Comparison of ENCODE assay signal across 28 cellular contexts in the genomic region with DNA sequence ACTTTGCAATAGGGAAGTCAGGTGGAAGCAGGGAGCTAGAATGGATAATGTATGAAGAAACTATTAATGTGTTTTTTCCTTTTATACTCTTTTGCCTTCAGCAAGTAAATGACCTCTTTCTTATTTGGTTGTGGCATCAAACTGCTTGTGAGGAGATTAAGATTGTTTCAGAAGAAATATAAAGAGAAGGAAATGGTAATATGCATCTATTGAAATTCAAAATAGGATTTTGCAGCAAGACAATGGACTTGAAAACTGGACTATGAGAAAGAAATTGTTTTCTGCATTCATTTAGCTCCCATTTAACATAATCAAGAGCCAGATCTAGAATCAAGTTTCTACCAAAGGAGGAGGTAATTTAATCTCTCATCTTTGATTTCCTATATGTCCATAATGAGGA.
"Had no signal": no experiment of that assay in that cellular context is flagged by ENCODE, and none has a peak within 500 bp of the region (broad histone marks: within the 10 kb centered on the region; RNA-seq: fewer than 3 reads in every experiment).

No MANE protein-coding gene starts in this region.

- H3K36me3 ChIP-seq: stomach, suprapubic skin, thoracic aorta, thyroid gland, tibial artery, tibial nerve, transverse colon, upper lobe of left lung, upper lobe of right lung, uterus, vagina had no signal

- ATAC-seq: stimulated activated effector memory CD8-positive, alpha-beta T cell treated with anti-CD3 and anti-CD28 coated beads, Interleukin-12 subunit alpha, Interleukin-12 subunit beta, amount 100 ng/mL, for 72 hours; stimulated activated memory B cell treated with anti-CD40 and anti-IgM and Interleukin-4, amounts not matched to agents 10 μg/mL and 1 μg/mL and 100 μg/mL, for 72 hours; stimulated activated naive B cell treated with anti-CD40 and anti-IgM and Interleukin-4, amounts not matched to agents 10 μg/mL and 1 μg/mL and 100 μg/mL, for 72 hours; stimulated activated naive CD8-positive, alpha-beta T cell treated with anti-CD3 and anti-CD28 coated beads, Interleukin-15, amount 100 ng/mL, for 72 hours; stimulated activated naive CD8-positive, alpha-beta T cell treated with anti-CD3 and anti-CD28 coated beads, Interleukin-15, Interleukin-2, amounts not matched to agents 100 U/mL and 50 U/mL, for 24 hours; upper lobe of right lung had no signal

- DNase-seq: stimulated activated CD4-positive, alpha-beta T cell treated with anti-CD3 and anti-CD28 coated beads, Interleukin-2, amount 100 ng/mL, for 48 hours; stimulated activated CD4-positive, alpha-beta T cell treated with anti-CD3 and anti-CD28 coated beads, Interleukin-4, amount 100 ng/mL, for 1 hour; stimulated activated CD4-positive, alpha-beta T cell treated with anti-CD3 and anti-CD28 coated beads, Interleukin-4, amount 100 ng/mL, for 24 hours; stimulated activated CD4-positive, alpha-beta T cell treated with anti-CD3 and anti-CD28 coated beads, Interleukin-4, amount 100 ng/mL, for 4 hours; stimulated activated CD8-positive, alpha-beta memory T cell treated with anti-CD3 and anti-CD28 coated beads, Interleukin-4, amount 100 ng/mL, for 48 hours; stimulated activated naive B cell treated with anti-CD40 and anti-IgM and Interleukin-4, amounts not matched to agents 10 μg/mL and 1 μg/mL and 100 μg/mL, for 72 hours; stimulated activated naive CD4-positive, alpha-beta T cell; stimulated activated naive CD4-positive, alpha-beta T cell treated with Interleukin-2 at 50 U/mL for 16 hours; stimulated activated naive CD8-positive, alpha-beta T cell treated with anti-CD3 and anti-CD28 coated beads, Interleukin-15, amount 100 ng/mL, for 72 hours; stimulated activated naive CD8-positive, alpha-beta T cell treated with anti-CD3 and anti-CD28 coated beads, Interleukin-15, Interleukin-2, amounts not matched to agents 100 U/mL and 50 U/mL, for 24 hours; stomach; substantia nigra; testis; thyroid gland; tibial artery; transverse colon; trophoblast cell; upper lobe of left lung; upper lobe of right lung; uterus had no signal

- H3K9me3 Mint-ChIP-seq: stimulated activated effector memory CD8-positive, alpha-beta T cell treated with anti-CD3 and anti-CD28 coated beads, Interleukin-12 subunit alpha, Interleukin-12 subunit beta, amount 100 ng/mL, for 72 hours; stimulated activated memory B cell treated with anti-CD40 and anti-IgM and Interleukin-4, amounts not matched to agents 10 μg/mL and 1 μg/mL and 100 μg/mL, for 72 hours; stimulated activated naive B cell treated with anti-CD40 and anti-IgM and Interleukin-4, amounts not matched to agents 10 μg/mL and 1 μg/mL and 100 μg/mL, for 72 hours; stimulated activated naive CD8-positive, alpha-beta T cell treated with anti-CD3 and anti-CD28 coated beads, Interleukin-15, amount 100 ng/mL, for 72 hours; stimulated activated naive CD8-positive, alpha-beta T cell treated with anti-CD3 and anti-CD28 coated beads, Interleukin-15, Interleukin-2, amounts not matched to agents 100 ng/mL and 50 ng/mL, for 24 hours; type B pancreatic cell had no signal

- H3K4me1 ChIP-seq: stomach, suprapubic skin, testis, tibial artery, tibial nerve, upper lobe of right lung, uterus, vagina had no signal

- H3K27me3 Mint-ChIP-seq: stimulated activated memory B cell treated with anti-CD40 and anti-IgM and Interleukin-4, amounts not matched to agents 10 μg/mL and 1 μg/mL and 100 μg/mL, for 72 hours; type B pancreatic cell had no signal

- H3K36me3 Mint-ChIP-seq: stimulated activated effector memory CD8-positive, alpha-beta T cell treated with anti-CD3 and anti-CD28 coated beads, Interleukin-12 subunit alpha, Interleukin-12 subunit beta, amount 100 ng/mL, for 72 hours; stimulated activated memory B cell treated with anti-CD40 and anti-IgM and Interleukin-4, amounts not matched to agents 10 μg/mL and 1 μg/mL and 100 μg/mL, for 72 hours; stimulated activated naive B cell treated with anti-CD40 and anti-IgM and Interleukin-4, amounts not matched to agents 10 μg/mL and 1 μg/mL and 100 μg/mL, for 72 hours; type B pancreatic cell had no signal

- H3K27ac Mint-ChIP-seq: stimulated activated effector memory CD8-positive, alpha-beta T cell treated with anti-CD3 and anti-CD28 coated beads, Interleukin-12 subunit alpha, Interleukin-12 subunit beta, amount 100 ng/mL, for 72 hours; stimulated activated memory B cell treated with anti-CD40 and anti-IgM and Interleukin-4, amounts not matched to agents 10 μg/mL and 1 μg/mL and 100 μg/mL, for 72 hours; stimulated activated naive B cell treated with anti-CD40 and anti-IgM and Interleukin-4, amounts not matched to agents 10 μg/mL and 1 μg/mL and 100 μg/mL, for 72 hours; stimulated activated naive CD8-positive, alpha-beta T cell treated with anti-CD3 and anti-CD28 coated beads, Interleukin-15, amount 100 ng/mL, for 72 hours; stimulated activated naive CD8-positive, alpha-beta T cell treated with anti-CD3 and anti-CD28 coated beads, Interleukin-15, Interleukin-2, amounts not matched to agents 100 ng/mL and 50 ng/mL, for 24 hours; type B pancreatic cell had no signal

- H3K9me3 ChIP-seq: stomach, suprapubic skin, testis, thoracic aorta, thyroid gland, tibial artery, tibial nerve, transverse colon, upper lobe of left lung, upper lobe of right lung, uterus, vagina had no signal

- H3K4me3 ChIP-seq: stomach, suprapubic skin, testis, thoracic aorta, thyroid gland, tibial artery, tibial nerve, transverse colon, upper lobe of left lung, upper lobe of right lung, uterus, vagina had no signal

- H3K27ac ChIP-seq: stomach, suprapubic skin, testis, thoracic aorta, thyroid gland, tibial artery, tibial nerve, transverse colon, upper lobe of left lung, upper lobe of right lung, uterus, vagina had no signal

- H3K27me3 ChIP-seq: suprapubic skin, testis, thyroid gland, tibial nerve, transverse colon, upper lobe of left lung, upper lobe of right lung, uterus, vagina had no signal

- H3K4me1 Mint-ChIP-seq: stimulated activated effector memory CD8-positive, alpha-beta T cell treated with anti-CD3 and anti-CD28 coated beads, Interleukin-12 subunit alpha, Interleukin-12 subunit beta, amount 100 ng/mL, for 72 hours; stimulated activated memory B cell treated with anti-CD40 and anti-IgM and Interleukin-4, amounts not matched to agents 10 μg/mL and 1 μg/mL and 100 μg/mL, for 72 hours; stimulated activated naive B cell treated with anti-CD40 and anti-IgM and Interleukin-4, amounts not matched to agents 10 μg/mL and 1 μg/mL and 100 μg/mL, for 72 hours had no signal

- H3K4me3 Mint-ChIP-seq: stimulated activated effector memory CD8-positive, alpha-beta T cell treated with anti-CD3 and anti-CD28 coated beads, Interleukin-12 subunit alpha, Interleukin-12 subunit beta, amount 100 ng/mL, for 72 hours; stimulated activated memory B cell treated with anti-CD40 and anti-IgM and Interleukin-4, amounts not matched to agents 10 μg/mL and 1 μg/mL and 100 μg/mL, for 72 hours; stimulated activated naive B cell treated with anti-CD40 and anti-IgM and Interleukin-4, amounts not matched to agents 10 μg/mL and 1 μg/mL and 100 μg/mL, for 72 hours; stimulated activated naive CD8-positive, alpha-beta T cell treated with anti-CD3 and anti-CD28 coated beads, Interleukin-15, amount 100 ng/mL, for 72 hours; stimulated activated naive CD8-positive, alpha-beta T cell treated with anti-CD3 and anti-CD28 coated beads, Interleukin-15, Interleukin-2, amounts not matched to agents 100 ng/mL and 50 ng/mL, for 24 hours; type B pancreatic cell had no signal
